In the genomic region with DNA sequence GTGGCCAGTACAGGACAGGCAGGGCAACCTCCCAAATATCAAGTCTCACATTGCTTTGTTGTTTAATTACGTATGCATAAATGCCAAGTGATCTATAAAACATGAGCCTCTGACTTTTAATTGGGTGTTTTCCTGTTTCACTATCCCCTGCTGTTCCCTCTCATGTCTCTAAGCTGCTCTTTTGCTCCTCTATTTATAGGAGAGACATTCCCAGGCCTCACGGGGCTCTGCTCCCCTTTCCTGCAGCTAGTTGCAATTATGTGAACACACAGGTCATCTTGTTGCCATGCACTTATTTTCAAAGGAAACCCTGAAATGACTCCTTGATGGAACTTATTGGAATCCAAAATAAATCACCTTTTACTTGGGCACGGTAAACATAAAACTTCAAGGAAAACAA, we compare ENCODE assay signal across 27 cellular contexts.
DNase-seq lines count a peak whose midpoint lies in the region; ATAC-seq and TF ChIP-seq lines count a peak whose summit lies in the region.
"Had no signal": no experiment of that assay in that cellular context is flagged by ENCODE, and none has a peak within 500 bp of the region (broad histone marks: within the 10 kb centered on the region; RNA-seq: fewer than 3 reads in every experiment).

No MANE protein-coding gene starts in this region.

- H3K27me3 ChIP-seq in neural progenitor cell: no peaks in the 10 kb centered on the region
- H3K27me3 ChIP-seq: BLaER1 treated with 17β-estradiol and CSF1 and Interleukin-3, amounts not matched to agents 10 nM and 100 nM; SJSA1 had no signal

- H3K79me2 ChIP-seq in neural progenitor cell (ENCODE audit: low read depth): no peaks in the 10 kb centered on the region

- H3K4me2 ChIP-seq in neural progenitor cell: peak overlapping the region; percentile 48
- H3K4me2 ChIP-seq: BLaER1 treated with 17β-estradiol and CSF1 and Interleukin-3, amounts not matched to agents 10 nM and 100 nM had no signal

- H3K27me3 Mint-ChIP-seq in neural progenitor cell (ENCODE audit: insufficient read depth, low read depth): peaks cover 2% of the 10 kb centered on the region
- H3K27me3 Mint-ChIP-seq in Calu3 (ENCODE audit: unreplicated experiment): no peaks in the 10 kb centered on the region

- TF ChIP-seq CTCF in neural progenitor cell (IDR thresholded peaks at IDR 0.05) (no peak), Calu3 (IDR thresholded peaks at IDR 0.05; ENCODE audit: unreplicated experiment) (no peak)

- H4K20me1 ChIP-seq in neural progenitor cell (ENCODE audit: low read depth): no peaks in the 10 kb centered on the region
- H4K20me1 ChIP-seq: BLaER1 treated with 17β-estradiol and CSF1 and Interleukin-3, amounts not matched to agents 10 nM and 100 nM had no signal

- DNase-seq in DMS 273 treated with DMSO at 0.1 percent for 48 hours (lab: John Stamatoyannopoulos, UW) (peak; percentile 6), M059J (ENCODE audit: low read depth) (peak; percentile 44), SK-N-MC (ENCODE audit: low read depth, low spot score) (peak; percentile 28), neural progenitor cell (ENCODE audit: low spot score) (peak; percentile 20), Calu3 (no peak), inferior parietal cortex (ENCODE audit: extremely low spot score) (no peak)
- DNase-seq: AML-193; Caco-2; CD8-positive, alpha-beta T cell; DMS153; GOT3; HCEC 1CT; NCI-H1092 treated with DMSO at 0.1 percent for 48 hours; NCI-H1436; NCI-H187; NCI-H2081 treated with DMSO at 0.1 percent for 48 hours; NCI-H2171; NCI-H226; NCI-H510A; Right ventricle myocardium superior; SW 1271 had no signal

- H3K36me3 ChIP-seq in SK-N-MC (ENCODE audit: insufficient read depth, low read length) (no peaks in the 10 kb centered on the region), neural progenitor cell (no peaks in the 10 kb centered on the region)
- H3K36me3 ChIP-seq: BLaER1 treated with 17β-estradiol and CSF1 and Interleukin-3, amounts not matched to agents 10 nM and 100 nM; SJSA1 had no signal

- ATAC-seq in HG03175 (IDR thresholded peaks at IDR 0.05; ENCODE audit: unreplicated experiment) (no peak), HG03159 (IDR thresholded peaks at IDR 0.05; ENCODE audit: unreplicated experiment) (no peak)
- ATAC-seq: CD8-positive, alpha-beta T cell had no signal

- no peak overlapping the region for H3K9ac ChIP-seq in SK-N-MC (ENCODE audit: insufficient read length)
- no peak overlapping the region for H3K9ac ChIP-seq in neural progenitor cell
- H3K9ac ChIP-seq: BLaER1 treated with 17β-estradiol and CSF1 and Interleukin-3, amounts not matched to agents 10 nM and 100 nM had no signal

- H3K4me1 ChIP-seq in neural progenitor cell: peaks cover 14% of the 10 kb centered on the region
- H3K4me1 ChIP-seq: BLaER1 treated with 17β-estradiol and CSF1 and Interleukin-3, amounts not matched to agents 10 nM and 100 nM; Caco-2 had no signal

- H2AFZ ChIP-seq in neural progenitor cell (replicated peaks): no peak overlapping the region

- H3K9me3 Mint-ChIP-seq in neural progenitor cell (no peaks in the 10 kb centered on the region), Calu3 (ENCODE audit: low read depth, unreplicated experiment) (peaks cover 4% of the 10 kb centered on the region)

- BruUV-seq in Calu3 (replicated peaks; lab: Mats Ljungman, UMichigan): no TSS peak

- H3K36me3 Mint-ChIP-seq in neural progenitor cell (no peaks in the 10 kb centered on the region), Calu3 (ENCODE audit: insufficient read depth, unreplicated experiment) (no peaks in the 10 kb centered on the region)
- H3K36me3 Mint-ChIP-seq: CD8-positive, alpha-beta T cell had no signal

- H3K4me3 ChIP-seq in SK-N-MC (no peak overlapping the region), neural progenitor cell (no peak overlapping the region)
- H3K4me3 ChIP-seq: BLaER1 treated with 17β-estradiol and CSF1 and Interleukin-3, amounts not matched to agents 10 nM and 100 nM; SJSA1 had no signal

- intact Hi-C loops in Calu3 (cut with micrococcal nuclease; ENCODE audit: unreplicated experiment): no loop called here

- H3K27ac ChIP-seq in SK-N-MC (no peak overlapping the region), neural progenitor cell (no peak overlapping the region)
- H3K27ac ChIP-seq: BLaER1 treated with 17β-estradiol and CSF1 and Interleukin-3, amounts not matched to agents 10 nM and 100 nM; HL-60; SJSA1 had no signal

- H3K4me3 Mint-ChIP-seq in neural progenitor cell (no peak overlapping the region), Calu3 (ENCODE audit: low read depth, unreplicated experiment) (no peak overlapping the region)
- H3K4me3 Mint-ChIP-seq: CD8-positive, alpha-beta T cell; T-helper 1 cell treated with Interleukin-12 subunit alpha and Interleukin-12 subunit beta and Interleukin-4 antibody, amounts not matched to agents 30 μg/mL and 1 μg/mL, for 36 hours had no signal

- H3K9me3 ChIP-seq in SK-N-MC (ENCODE audit: low read depth, low read length) (no peaks in the 10 kb centered on the region), neural progenitor cell (ENCODE audit: low read depth) (no peaks in the 10 kb centered on the region)
- H3K9me3 ChIP-seq: BLaER1 treated with 17β-estradiol and CSF1 and Interleukin-3, amounts not matched to agents 10 nM and 100 nM; Caco-2; SJSA1 had no signal

- peak overlapping the region; percentile 17 for H3K27ac Mint-ChIP-seq in neural progenitor cell
- H3K27ac Mint-ChIP-seq in Calu3 (ENCODE audit: unreplicated experiment): no peak overlapping the region
- H3K27ac Mint-ChIP-seq: CD8-positive, alpha-beta T cell; T-helper 1 cell treated with Interleukin-12 subunit alpha and Interleukin-12 subunit beta and Interleukin-4 antibody, amounts not matched to agents 30 μg/mL and 1 μg/mL, for 36 hours had no signal

- H3F3A ChIP-seq in neural progenitor cell (ENCODE audit: low read depth): no peaks in the 10 kb centered on the region

- H3K4me1 Mint-ChIP-seq in neural progenitor cell (peaks cover 21% of the 10 kb centered on the region), Calu3 (ENCODE audit: low read depth, unreplicated experiment) (no peaks in the 10 kb centered on the region)

- CTCF ChIA-PET in Calu3 (lab: Charles Lee): no interaction called here

Comparison
In these comparisons a context has a peak if more than half of its experiments do, and no peak if none do; other contexts are left out.
1. DNase-seq: peak in DMS 273 treated with DMSO at 0.1 percent for 48 hours (single experiment), M059J (single experiment), SK-N-MC (single experiment) and neural progenitor cell (single experiment); none in Calu3 (single experiment) and inferior parietal cortex (single experiment).